In the genomic region with DNA sequence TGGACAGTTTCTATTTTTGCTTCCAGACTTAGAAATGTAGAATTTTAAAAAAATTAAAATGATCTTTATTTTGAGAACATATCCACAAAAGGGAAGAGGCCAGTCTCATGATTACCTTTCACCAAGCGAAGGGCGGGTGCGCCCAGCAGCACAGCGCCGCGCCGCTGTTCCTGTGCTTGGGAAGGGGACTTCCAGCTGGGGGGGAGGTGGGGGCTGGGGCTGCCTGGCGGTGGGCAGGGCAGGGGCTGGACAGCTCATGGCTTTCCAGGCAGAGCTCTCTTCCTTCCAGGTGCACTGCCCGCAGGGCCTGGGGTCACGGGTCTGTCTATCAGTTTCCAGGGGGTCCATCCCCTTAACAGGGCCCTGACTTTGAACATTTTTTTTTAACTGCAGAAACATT, we compare ENCODE assay signal across 1 cellular context.
TF ChIP-seq lines count a peak whose summit lies in the region.

No MANE protein-coding gene starts in this region.

TF ChIP-seq in GM23338, 12 proteins besides CTCF, POLR2A, EP300 and RAD21:
- TF ChIP-seq, protein P1, sequence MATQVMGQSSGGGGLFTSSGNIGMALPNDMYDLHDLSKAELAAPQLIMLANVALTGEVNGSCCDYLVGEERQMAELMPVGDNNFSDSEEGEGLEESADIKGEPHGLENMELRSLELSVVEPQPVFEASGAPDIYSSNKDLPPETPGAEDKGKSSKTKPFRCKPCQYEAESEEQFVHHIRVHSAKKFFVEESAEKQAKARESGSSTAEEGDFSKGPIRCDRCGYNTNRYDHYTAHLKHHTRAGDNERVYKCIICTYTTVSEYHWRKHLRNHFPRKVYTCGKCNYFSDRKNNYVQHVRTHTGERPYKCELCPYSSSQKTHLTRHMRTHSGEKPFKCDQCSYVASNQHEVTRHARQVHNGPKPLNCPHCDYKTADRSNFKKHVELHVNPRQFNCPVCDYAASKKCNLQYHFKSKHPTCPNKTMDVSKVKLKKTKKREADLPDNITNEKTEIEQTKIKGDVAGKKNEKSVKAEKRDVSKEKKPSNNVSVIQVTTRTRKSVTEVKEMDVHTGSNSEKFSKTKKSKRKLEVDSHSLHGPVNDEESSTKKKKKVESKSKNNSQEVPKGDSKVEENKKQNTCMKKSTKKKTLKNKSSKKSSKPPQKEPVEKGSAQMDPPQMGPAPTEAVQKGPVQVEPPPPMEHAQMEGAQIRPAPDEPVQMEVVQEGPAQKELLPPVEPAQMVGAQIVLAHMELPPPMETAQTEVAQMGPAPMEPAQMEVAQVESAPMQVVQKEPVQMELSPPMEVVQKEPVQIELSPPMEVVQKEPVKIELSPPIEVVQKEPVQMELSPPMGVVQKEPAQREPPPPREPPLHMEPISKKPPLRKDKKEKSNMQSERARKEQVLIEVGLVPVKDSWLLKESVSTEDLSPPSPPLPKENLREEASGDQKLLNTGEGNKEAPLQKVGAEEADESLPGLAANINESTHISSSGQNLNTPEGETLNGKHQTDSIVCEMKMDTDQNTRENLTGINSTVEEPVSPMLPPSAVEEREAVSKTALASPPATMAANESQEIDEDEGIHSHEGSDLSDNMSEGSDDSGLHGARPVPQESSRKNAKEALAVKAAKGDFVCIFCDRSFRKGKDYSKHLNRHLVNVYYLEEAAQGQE (IDR thresholded peaks at IDR 0.05; ENCODE audit: unreplicated experiment) = no peak
- TF ChIP-seq ZNF331 (CRISPR knock-in tag; IDR thresholded peaks at IDR 0.05; ENCODE audit: low read depth) = no peak
- TF ChIP-seq, protein P2, sequence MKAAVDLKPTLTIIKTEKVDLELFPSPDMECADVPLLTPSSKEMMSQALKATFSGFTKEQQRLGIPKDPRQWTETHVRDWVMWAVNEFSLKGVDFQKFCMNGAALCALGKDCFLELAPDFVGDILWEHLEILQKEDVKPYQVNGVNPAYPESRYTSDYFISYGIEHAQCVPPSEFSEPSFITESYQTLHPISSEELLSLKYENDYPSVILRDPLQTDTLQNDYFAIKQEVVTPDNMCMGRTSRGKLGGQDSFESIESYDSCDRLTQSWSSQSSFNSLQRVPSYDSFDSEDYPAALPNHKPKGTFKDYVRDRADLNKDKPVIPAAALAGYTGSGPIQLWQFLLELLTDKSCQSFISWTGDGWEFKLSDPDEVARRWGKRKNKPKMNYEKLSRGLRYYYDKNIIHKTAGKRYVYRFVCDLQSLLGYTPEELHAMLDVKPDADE (IDR thresholded peaks at IDR 0.05) = no peak
- no peak for TF ChIP-seq STAT1 (IDR thresholded peaks at IDR 0.05; ENCODE audit: unreplicated experiment)
- TF ChIP-seq EZH2phosphoT487 (IDR thresholded peaks at IDR 0.05; ENCODE audit: unreplicated experiment) = no peak
